14 cellular contexts compared by ENCODE assay signal in the genomic region with DNA sequence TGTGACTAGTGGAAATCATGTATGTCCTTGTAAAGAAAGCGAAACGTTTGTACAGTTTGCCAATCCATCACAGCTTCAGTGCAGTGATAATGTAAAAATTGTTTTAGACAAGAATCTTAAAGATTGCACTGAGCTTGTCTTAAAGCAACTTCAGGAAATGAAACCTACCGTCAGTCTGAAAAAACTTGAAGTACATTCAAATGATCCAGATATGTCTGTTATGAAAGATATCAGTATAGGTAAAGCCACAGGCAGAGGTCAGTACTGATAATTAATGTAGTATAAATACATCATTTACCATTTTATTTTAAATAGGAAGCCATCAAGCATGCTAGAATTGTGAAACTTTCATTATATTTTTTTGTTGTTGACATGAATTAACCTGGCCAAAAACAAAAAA.
A peak's percentile ranks its signal among the peaks of the same experiment; 100 is the strongest.
DNase-seq lines count a peak whose midpoint lies in the region; ATAC-seq and FAIRE-seq lines count a peak whose summit lies in the region.
"Had no signal": no experiment of that assay in that cellular context is flagged by ENCODE, and none has a peak within 500 bp of the region (broad histone marks: within the 10 kb centered on the region; RNA-seq: fewer than 3 reads in every experiment).

No MANE protein-coding gene starts in this region.

- no peaks in the 10 kb centered on the region for H3K27me3 Mint-ChIP-seq in activated T-helper 17 cell treated with anti-CD3 and anti-CD28 coated beads, Interleukin-2, amount 50 U/mL, for 72 hours
- no peaks in the 10 kb centered on the region for H3K27me3 Mint-ChIP-seq in activated CD4-positive, alpha-beta T cell treated with anti-CD3 and anti-CD28 coated beads, Interleukin-2, amount 10 ng/mL, durations not matched to agents 24 days and 14 days

- H3K27ac Mint-ChIP-seq in activated T-helper 17 cell treated with anti-CD3 and anti-CD28 coated beads, Interleukin-2, amount 50 U/mL, for 72 hours: peak overlapping the region; percentile 76
- no peak overlapping the region for H3K27ac Mint-ChIP-seq in activated CD4-positive, alpha-beta T cell treated with anti-CD3 and anti-CD28 coated beads, Interleukin-2, amount 10 ng/mL, durations not matched to agents 24 days and 14 days
- H3K27ac Mint-ChIP-seq: CD14-positive monocyte; CD8-positive, alpha-beta T cell had no signal

- ATAC-seq in GM18502 (IDR thresholded peaks at IDR 0.05; ENCODE audit: poor library complexity, unreplicated experiment) (peak; percentile 60), GM21360 (IDR thresholded peaks at IDR 0.05; ENCODE audit: unreplicated experiment) (no peak)
- ATAC-seq in activated T-helper 17 cell treated with anti-CD3 and anti-CD28 coated beads, Interleukin-2, amount 50 U/mL, for 72 hours (replicated peaks): no peak
- ATAC-seq: A549; CD8-positive, alpha-beta T cell; HepG2 had no signal

- H3K4me3 Mint-ChIP-seq in activated T-helper 17 cell treated with anti-CD3 and anti-CD28 coated beads, Interleukin-2, amount 50 U/mL, for 72 hours: no peak overlapping the region
- no peak overlapping the region for H3K4me3 Mint-ChIP-seq in activated CD4-positive, alpha-beta T cell treated with anti-CD3 and anti-CD28 coated beads, Interleukin-2, amount 10 ng/mL, durations not matched to agents 24 days and 14 days
- H3K4me3 Mint-ChIP-seq: CD14-positive monocyte; CD8-positive, alpha-beta T cell had no signal

- H3K36me3 Mint-ChIP-seq in activated T-helper 17 cell treated with anti-CD3 and anti-CD28 coated beads, Interleukin-2, amount 50 U/mL, for 72 hours (ENCODE audit: low read depth): peaks cover 76% of the 10 kb centered on the region
- H3K36me3 Mint-ChIP-seq in activated CD4-positive, alpha-beta T cell treated with anti-CD3 and anti-CD28 coated beads, Interleukin-2, amount 10 ng/mL, durations not matched to agents 24 days and 14 days (ENCODE audit: low read depth): peaks cover 59% of the 10 kb centered on the region

- peaks cover 22% of the 10 kb centered on the region for H3K4me1 Mint-ChIP-seq in activated T-helper 17 cell treated with anti-CD3 and anti-CD28 coated beads, Interleukin-2, amount 50 U/mL, for 72 hours
- H3K4me1 Mint-ChIP-seq in activated CD4-positive, alpha-beta T cell treated with anti-CD3 and anti-CD28 coated beads, Interleukin-2, amount 10 ng/mL, durations not matched to agents 24 days and 14 days: peaks cover 10% of the 10 kb centered on the region
- H3K4me1 Mint-ChIP-seq: CD14-positive monocyte had no signal

- DNase-seq in GM19239 (ENCODE audit: insufficient read length, low spot score): no peak
- DNase-seq in activated T-cell treated with anti-CD3 and anti-CD28 coated beads, Interleukin-2, amount 50 U/mL, for 1 hour: no peak
- DNase-seq in activated CD4-positive, alpha-beta T cell treated with anti-CD3 and anti-CD28 coated beads, Interleukin-2, amount 10 ng/mL, durations not matched to agents 24 days and 14 days: no peak
- DNase-seq: CD8-positive, alpha-beta T cell; COR-L47; GF-D8 had no signal

- peak; percentile 71 for FAIRE-seq in GM19239 (lab: Jason Lieb, UNC)
- FAIRE-seq: A549, H1, HepG2, HTR-8/SVneo had no signal

- peaks cover 17% of the 10 kb centered on the region for H3K9me3 Mint-ChIP-seq in activated T-helper 17 cell treated with anti-CD3 and anti-CD28 coated beads, Interleukin-2, amount 50 U/mL, for 72 hours
- peaks cover 6% of the 10 kb centered on the region for H3K9me3 Mint-ChIP-seq in activated CD4-positive, alpha-beta T cell treated with anti-CD3 and anti-CD28 coated beads, Interleukin-2, amount 10 ng/mL, durations not matched to agents 24 days and 14 days
- H3K9me3 Mint-ChIP-seq: CD8-positive, alpha-beta T cell had no signal

- intact Hi-C loops in activated CD4-positive, alpha-beta T cell treated with anti-CD3 and anti-CD28 coated beads, Interleukin-2, amount 10 ng/mL, durations not matched to agents 24 days and 14 days (cut with micrococcal nuclease): no loop called here
